In the genomic region with DNA sequence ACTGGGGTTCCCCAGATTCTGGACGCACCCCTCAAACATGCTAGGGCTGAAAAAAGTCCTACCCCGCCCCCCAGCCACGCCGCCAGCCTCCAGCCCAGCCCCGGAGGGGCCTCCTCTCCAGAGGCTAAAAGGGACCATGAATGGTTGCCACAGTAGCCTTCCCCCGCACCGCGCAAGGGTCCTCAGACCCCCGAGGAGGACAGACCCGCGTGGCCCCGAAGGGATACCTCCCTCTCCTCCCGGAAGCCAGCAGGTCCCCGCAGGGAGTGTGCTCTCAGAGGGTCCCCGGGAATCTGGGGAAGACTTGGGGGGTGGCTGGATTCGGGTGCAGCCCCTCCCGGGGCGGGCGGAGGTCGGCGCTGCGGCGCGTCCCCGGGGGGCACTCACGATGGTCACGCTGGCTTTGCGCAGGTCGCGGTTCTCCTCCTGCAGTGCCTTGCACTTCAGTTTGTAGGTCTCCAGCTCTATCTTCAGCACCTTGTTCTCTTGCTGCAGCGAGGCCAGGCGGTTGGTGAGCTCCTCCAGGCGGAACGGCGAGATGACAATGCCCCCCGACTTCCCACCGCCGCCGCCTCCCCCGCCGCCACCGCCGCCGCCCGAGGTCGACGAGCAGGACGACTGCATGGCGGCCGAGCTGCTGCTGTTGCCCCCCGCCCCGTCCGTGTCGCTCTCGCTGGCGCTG, we compare ENCODE assay signal across 8 cellular contexts. TPM values are rescaled to one million over a fixed set of nuclear protein-coding genes. Genes with fewer than 3 reads are reported as not detected.
DNase-seq lines count a peak whose midpoint lies in the region; FAIRE-seq and TF ChIP-seq lines count a peak whose summit lies in the region.

No MANE protein-coding gene starts in this region.

- CTCF ChIA-PET in Calu3 (lab: Charles Lee) = interaction anchor here (0.8 to 2.2 kb wide), 10 partner anchors 40 to 104 kb away, joined by 3 to 22 read pairs (median 5); no protein-coding TSS in a partner anchor

- H3K9me3 Mint-ChIP-seq in Calu3 (ENCODE audit: low read depth, unreplicated experiment) = no peaks in the 10 kb centered on the region
- H3K9me3 Mint-ChIP-seq in activated naive CD8-positive, alpha-beta T cell treated with anti-CD3 and anti-CD28 coated beads for 36 hours = no peaks in the 10 kb centered on the region

- H3K27ac ChIP-seq in HUES64 (ENCODE audit: low read depth, low read length) (peak overlapping the region; percentile 99), iPS DF 6.9 (ENCODE audit: low read length) (no peak overlapping the region), small intestine (ENCODE audit: low read depth in 1 of 2, low read length in 1 of 2) (peak overlapping the region; percentile 74 to 97)

- H3K9me3 ChIP-seq in HUES64 (ENCODE audit: insufficient read depth, low read depth, low read length) (no peaks in the 10 kb centered on the region), iPS DF 6.9 (ENCODE audit: control insufficient read depth, insufficient read depth, low read length) (no peaks in the 10 kb centered on the region), small intestine (ENCODE audit: control insufficient read depth, low read depth) (no peaks in the 10 kb centered on the region)

- peak overlapping the region; percentile 88 for H3K27ac Mint-ChIP-seq in Calu3 (ENCODE audit: unreplicated experiment)
- peak overlapping the region; percentile 98 for H3K27ac Mint-ChIP-seq in activated naive CD8-positive, alpha-beta T cell treated with anti-CD3 and anti-CD28 coated beads for 36 hours

- FAIRE-seq in small intestine (lab: Jason Lieb, UNC) = no peak

- peak overlapping the region; percentile 95 for H3K4me3 ChIP-seq in HUES64 (ENCODE audit: low read length)
- peak overlapping the region; percentile 98 for H3K4me3 ChIP-seq in iPS DF 6.9 (ENCODE audit: low read length)
- peak overlapping the region; percentile 86 to 95 for H3K4me3 ChIP-seq in small intestine (ENCODE audit: low read depth in 1 of 2, low read length in 2 of 2)

- H3K4me3 Mint-ChIP-seq in Calu3 (ENCODE audit: low read depth, unreplicated experiment) = peak overlapping the region; percentile 97
- H3K4me3 Mint-ChIP-seq in activated naive CD8-positive, alpha-beta T cell treated with anti-CD3 and anti-CD28 coated beads for 36 hours = peak overlapping the region; percentile 98

- no peak for TF ChIP-seq CTCF in Calu3 (IDR thresholded peaks at IDR 0.05; ENCODE audit: unreplicated experiment)

- WGBS in HUES64 = under 1% methylated on average over 55 of the region's 56 CpGs
- no CpG with 5 or more reads among the region's 56 CpGs for WGBS in iPS DF 6.9 (ENCODE audit: insufficient coverage, insufficient read length)
- WGBS in small intestine, 3 donors = 0 to 1% (median 1%) methylated on average over 48 to 56 of the region's 56 CpGs

- H3K9ac ChIP-seq in HUES64 (ENCODE audit: low read depth, low read length) = peak overlapping the region; percentile 85

- H3K27me3 Mint-ChIP-seq in Calu3 (ENCODE audit: unreplicated experiment) = no peaks in the 10 kb centered on the region
- no peaks in the 10 kb centered on the region for H3K27me3 Mint-ChIP-seq in activated naive CD8-positive, alpha-beta T cell treated with anti-CD3 and anti-CD28 coated beads for 36 hours

- peaks cover 48% of the 10 kb centered on the region for H3K36me3 Mint-ChIP-seq in Calu3 (ENCODE audit: insufficient read depth, unreplicated experiment)
- H3K36me3 Mint-ChIP-seq in activated naive CD8-positive, alpha-beta T cell treated with anti-CD3 and anti-CD28 coated beads for 36 hours = peaks cover 32% of the 10 kb centered on the region

- H3K4me1 ChIP-seq in HUES64 (ENCODE audit: insufficient read depth, low read length) = peaks cover 39% of the 10 kb centered on the region
- H3K4me1 ChIP-seq in iPS DF 6.9 (ENCODE audit: control insufficient read depth, insufficient read depth, low read length) = no peaks in the 10 kb centered on the region
- peaks cover 0 to 21% of the 10 kb centered on the region in 2 donors for H3K4me1 ChIP-seq in small intestine (ENCODE audit: control insufficient read depth in 2 of 2, insufficient read depth in 1 of 2, low read depth in 1 of 2, low read length in 1 of 2)

- H3K27me3 ChIP-seq in HUES64 (ENCODE audit: insufficient read depth, low read length) (no peaks in the 10 kb centered on the region), iPS DF 6.9 (ENCODE audit: control insufficient read depth, insufficient read depth, low read length) (no peaks in the 10 kb centered on the region), small intestine (ENCODE audit: control insufficient read depth in 2 of 2, insufficient read depth in 2 of 2, low read length in 2 of 2) (no peaks in the 10 kb centered on the region)

- BruUV-seq in Calu3 (replicated peaks; lab: Mats Ljungman, UMichigan) = no TSS peak

- intact Hi-C loops in Calu3 (cut with micrococcal nuclease; ENCODE audit: unreplicated experiment) = loop anchor here (2.0 kb wide), 2 partner anchors 89 to 127 kb away; no protein-coding TSS in a partner anchor

- DNase-seq in Calu3 (no peak), iPS DF 6.9 (ENCODE audit: low read depth, low spot score) (no peak), small intestine (no peak), NCI-H774 (lab: John Stamatoyannopoulos, UW) (no peak), HuH-7.5 (ENCODE audit: low spot score) (no peak)
- DNase-seq in activated naive CD8-positive, alpha-beta T cell treated with anti-CD3 and anti-CD28 coated beads for 36 hours = peak; percentile 31
- no peak for DNase-seq in effector CD8-positive, alpha-beta T cell (lab: John Stamatoyannopoulos, UW)

- peaks cover 65% of the 10 kb centered on the region for H3K4me1 Mint-ChIP-seq in Calu3 (ENCODE audit: low read depth, unreplicated experiment)
- H3K4me1 Mint-ChIP-seq in activated naive CD8-positive, alpha-beta T cell treated with anti-CD3 and anti-CD28 coated beads for 36 hours = peaks cover 61% of the 10 kb centered on the region

- peaks cover 3% of the 10 kb centered on the region; the same call in 1 of the 2 replicates for H3K36me3 ChIP-seq in HUES64 (ENCODE audit: insufficient read depth, low read length)
- H3K36me3 ChIP-seq in iPS DF 6.9 (ENCODE audit: control insufficient read depth, insufficient read depth, low read length) = no peaks in the 10 kb centered on the region
- no peaks in the 10 kb centered on the region for H3K36me3 ChIP-seq in small intestine (ENCODE audit: control insufficient read depth in 2 of 2, insufficient read depth in 2 of 2, low read length in 2 of 2)

RNA-seq across cellular contexts. Expression of gene CCDC6, which starts 0.5 kb away (rescaled TPM):
- 111 and 115 TPM in 2 replicates for total RNA-seq in Calu3 (2022)
- 39.5 TPM for polyA plus RNA-seq in HUES64 (2013, experiment 1 of 2)
- 34.7 TPM for polyA plus RNA-seq in HUES64 (2013, experiment 2 of 2)
- 10 to 100 TPM; 45.5 to 47.5 TPM for total RNA-seq in activated naive CD8-positive, alpha-beta T cell treated with anti-CD3 and anti-CD28 coated beads for 36 hours
- 10 to 100 TPM; 16.5 to 26.2 (median 23.2) TPM for polyA plus RNA-seq in small intestine
